Comparison of ENCODE assay signal across 21 cellular contexts in genomic region chr5:1029945-1030625, GRCh38.
"Had no signal": no experiment of that assay in that cellular context is flagged by ENCODE, and none has a peak within 500 bp of the region (broad histone marks: within the 10 kb centered on the region; RNA-seq: fewer than 3 reads in every experiment).

No MANE protein-coding gene starts in this region.

- H3K27me3 ChIP-seq: adrenal gland, breast epithelium, Peyer's patch had no signal

- DNase-seq: activated CD4-positive, alpha-beta memory T cell treated with anti-CD3 and anti-CD28 coated beads, Interleukin-2, amount 10 ng/mL, durations not matched to agents 7 days and 5 days; activated CD4-positive, alpha-beta T cell treated with anti-CD3 and anti-CD28 coated beads for 36 hours; activated CD4-positive, alpha-beta T cell treated with anti-CD3 and anti-CD28 coated beads, Interleukin-2, amount 50 U/mL, for 1 hour; activated CD4-positive, CD25-positive, alpha-beta regulatory T cell; activated naive CD4-positive, alpha-beta T cell treated with anti-CD3 and anti-CD28 coated beads, Interleukin-2, amount 50 U/mL, for 16 hours; activated naive CD8-positive, alpha-beta T cell treated with anti-CD3 and anti-CD28 coated beads, Interleukin-2, amount 10 ng/mL, durations not matched to agents 7 days and 5 days; activated T-cell treated with anti-CD3 and anti-CD28 coated beads, Interleukin-2, amount 50 U/mL, for 72 hours; central memory CD4-positive, alpha-beta T cell; Kasumi-1; KBM-7; NCI-H1105 treated with DMSO at 0.1 percent for 48 hours; NCI-H1436 treated with DMSO at 0.1 percent for 48 hours; NCI-H187; NCI-H2081; NCI-H446; Peyer's patch; SHP77 treated with DMSO at 0.1 percent for 48 hours had no signal

- H3K4me1 ChIP-seq: adrenal gland, breast epithelium, Peyer's patch had no signal

- H3K4me3 ChIP-seq: adrenal gland, breast epithelium, Peyer's patch had no signal

- H3K9me3 ChIP-seq: adrenal gland, breast epithelium, Peyer's patch had no signal

- H3K27ac ChIP-seq: adrenal gland, breast epithelium, Peyer's patch, RWPE1, VCaP had no signal

- ATAC-seq: activated CD4-positive, alpha-beta T cell treated with anti-CD3 and anti-CD28 coated beads for 36 hours; activated T-cell treated with anti-CD3 and anti-CD28 coated beads, Interleukin-2, amount 50 U/mL, for 72 hours had no signal

- H3K36me3 ChIP-seq: adrenal gland, breast epithelium, Peyer's patch had no signal
